8 cellular contexts compared by ENCODE assay signal in the genomic region with DNA sequence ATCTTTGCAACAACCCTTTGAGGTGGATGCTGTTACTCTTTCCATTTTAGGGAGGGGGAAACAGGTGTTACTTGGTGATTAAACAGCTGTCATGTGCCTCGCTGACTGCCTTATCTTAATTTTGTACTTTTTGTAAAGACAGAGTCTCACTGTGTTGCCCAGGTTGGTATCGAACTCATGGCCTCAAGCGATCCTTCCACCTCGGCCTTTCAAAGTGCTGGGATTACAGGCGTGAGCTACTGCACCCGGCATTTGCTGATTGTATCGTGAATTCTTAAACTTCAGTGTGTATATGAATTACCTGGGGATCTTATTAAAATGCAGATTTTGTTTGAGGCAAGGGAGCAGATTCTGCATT. TPM values are rescaled to one million over a fixed set of nuclear protein-coding genes. Genes with fewer than 3 reads are reported as not detected.
DNase-seq lines count a peak whose midpoint lies in the region; ATAC-seq, FAIRE-seq and TF ChIP-seq lines count a peak whose summit lies in the region.

No MANE protein-coding gene starts in this region.

- no peak for TF ChIP-seq POLR2A in right lobe of liver (IDR thresholded peaks at IDR 0.05)

- H3K79me2 ChIP-seq in astrocyte (ENCODE audit: insufficient read depth, low read length) = peaks cover 50% of the 10 kb centered on the region

- 3% methylated on average over 7 of the region's 7 CpGs for WGBS in right lobe of liver (ENCODE audit: insufficient coverage, low coverage, low lambda C conversion rate, missing lambda C conversion rate)
- 7% methylated on average over 7 of the region's 7 CpGs for WGBS in thymus

- H3K4me3 ChIP-seq in astrocyte (ENCODE audit: insufficient read depth, low read depth, low read length) (peak overlapping the region; percentile 92), right lobe of liver (peak overlapping the region; percentile 90 to 92 (median 91)), thymus (ENCODE audit: low read length) (peak overlapping the region; percentile 79)

- peaks cover 16% of the 10 kb centered on the region for H3K36me3 Mint-ChIP-seq in activated CD4-positive, alpha-beta T cell treated with anti-CD3 and anti-CD28 coated beads, Interleukin-2, amount 10 ng/mL, durations not matched to agents 24 days and 14 days (ENCODE audit: low read depth)
- H3K36me3 Mint-ChIP-seq in astrocyte (ENCODE audit: low read depth, unreplicated experiment) = peaks cover 3% of the 10 kb centered on the region

- no peak for DNase-seq in activated CD4-positive, alpha-beta T cell treated with anti-CD3 and anti-CD28 coated beads, Interleukin-2, amount 10 ng/mL, durations not matched to agents 24 days and 14 days
- no peak for DNase-seq in activated CD4-positive, alpha-beta T cell treated with anti-CD3 and anti-CD28 coated beads, Interleukin-2, amount 50 U/mL, for 4 hours
- DNase-seq in astrocyte (ENCODE audit: low read depth) (no peak), right lobe of liver (no peak), RCC 7860 (ENCODE audit: low spot score) (no peak), GDM1 (lab: John Stamatoyannopoulos, UW) (no peak)

- peak overlapping the region; percentile 98 for H3K4me3 Mint-ChIP-seq in activated CD4-positive, alpha-beta T cell treated with anti-CD3 and anti-CD28 coated beads, Interleukin-2, amount 10 ng/mL, durations not matched to agents 24 days and 14 days
- peak overlapping the region; percentile 97 for H3K4me3 Mint-ChIP-seq in astrocyte (ENCODE audit: unreplicated experiment)

- peak overlapping the region; percentile 91 for H3K4me2 ChIP-seq in astrocyte (ENCODE audit: low read length)

- no peaks in the 10 kb centered on the region for H3K27me3 ChIP-seq in astrocyte (ENCODE audit: insufficient read depth, low read length)
- no peaks in the 10 kb centered on the region for H3K27me3 ChIP-seq in right lobe of liver
- H3K27me3 ChIP-seq in thymus (ENCODE audit: control insufficient read depth, insufficient read depth) = peaks cover under 1% of the 10 kb centered on the region

- intact Hi-C loops in activated CD4-positive, alpha-beta T cell treated with anti-CD3 and anti-CD28 coated beads, Interleukin-2, amount 10 ng/mL, durations not matched to agents 24 days and 14 days (cut with micrococcal nuclease) = loop anchor here (2.0 to 5.0 kb wide), 5 partner anchors 30 to 202 kb away; partner anchors contain the start of genes CFAP251 and TMEM120B
- intact Hi-C loops in right lobe of liver (cut with DNase I) = loop anchor here in 1 of 2 donors (5.0 to 10.0 kb wide), 2 partner anchors 47 to 84 kb away; partner anchors contain the start of gene SETD1B

- no peaks in the 10 kb centered on the region for H3K27me3 Mint-ChIP-seq in activated CD4-positive, alpha-beta T cell treated with anti-CD3 and anti-CD28 coated beads, Interleukin-2, amount 10 ng/mL, durations not matched to agents 24 days and 14 days
- H3K27me3 Mint-ChIP-seq in astrocyte (ENCODE audit: low read depth, unreplicated experiment) = no peaks in the 10 kb centered on the region

- no peak for ATAC-seq in right lobe of liver
- ATAC-seq in HG02571 (IDR thresholded peaks at IDR 0.05; ENCODE audit: unreplicated experiment) = no peak

- H3K27ac ChIP-seq in astrocyte (ENCODE audit: low read depth, low read length) (peak overlapping the region; percentile 92), right lobe of liver (peak overlapping the region; percentile 91 to 95 (median 92)), thymus (ENCODE audit: low read depth) (peak overlapping the region; percentile 97)

- H3K9ac ChIP-seq in astrocyte (ENCODE audit: low read length) = peak overlapping the region; percentile 96

- H3K9me3 Mint-ChIP-seq in activated CD4-positive, alpha-beta T cell treated with anti-CD3 and anti-CD28 coated beads, Interleukin-2, amount 10 ng/mL, durations not matched to agents 24 days and 14 days = no peaks in the 10 kb centered on the region
- H3K9me3 Mint-ChIP-seq in astrocyte (ENCODE audit: unreplicated experiment) = no peaks in the 10 kb centered on the region

- H3K27ac Mint-ChIP-seq in activated CD4-positive, alpha-beta T cell treated with anti-CD3 and anti-CD28 coated beads, Interleukin-2, amount 10 ng/mL, durations not matched to agents 24 days and 14 days = peak overlapping the region; percentile 99
- peak overlapping the region; percentile 97 for H3K27ac Mint-ChIP-seq in astrocyte (ENCODE audit: unreplicated experiment)

- H2AFZ ChIP-seq in astrocyte (ENCODE audit: low read depth, low read length) = peak overlapping the region; percentile 80

- H3K4me1 Mint-ChIP-seq in activated CD4-positive, alpha-beta T cell treated with anti-CD3 and anti-CD28 coated beads, Interleukin-2, amount 10 ng/mL, durations not matched to agents 24 days and 14 days = peaks cover 39% of the 10 kb centered on the region
- H3K4me1 Mint-ChIP-seq in astrocyte (ENCODE audit: low read depth, unreplicated experiment) = peaks cover 14% of the 10 kb centered on the region

- H3K4me1 ChIP-seq in astrocyte (ENCODE audit: insufficient read depth, low read length) (peaks cover 14% of the 10 kb centered on the region), right lobe of liver (peaks cover 0 to 12% (median 4%) of the 10 kb centered on the region in 4 donors), thymus (ENCODE audit: control insufficient read depth, insufficient read depth, low read length) (peaks cover 27% of the 10 kb centered on the region)

- no peaks in the 10 kb centered on the region for H3K9me3 ChIP-seq in astrocyte (ENCODE audit: insufficient read depth, low read depth, low read length)
- no peaks in the 10 kb centered on the region for H3K9me3 ChIP-seq in right lobe of liver
- H3K9me3 ChIP-seq in thymus (ENCODE audit: control insufficient read depth) = no peaks in the 10 kb centered on the region

- peaks cover 29% of the 10 kb centered on the region for H4K20me1 ChIP-seq in astrocyte (ENCODE audit: insufficient read depth, low read length)

- TF ChIP-seq CTCF in astrocyte (IDR thresholded peaks at IDR 0.05; ENCODE audit: insufficient read depth, low read depth, low read length) (no peak), right lobe of liver (IDR thresholded peaks at IDR 0.05) (no peak)

- no peak for FAIRE-seq in astrocyte (lab: Jason Lieb, UNC)
- FAIRE-seq in RCC 7860 (lab: Jason Lieb, UNC) = no peak

- H3K36me3 ChIP-seq in astrocyte (ENCODE audit: insufficient read depth, low read length) (no peaks in the 10 kb centered on the region), right lobe of liver (peaks cover 0 to 2% (median 0%) of the 10 kb centered on the region in 4 donors), thymus (ENCODE audit: control insufficient read depth, insufficient read depth) (no peaks in the 10 kb centered on the region)

RNA-seq across cellular contexts. Expression of gene PSMD9, which starts 0.7 kb away (rescaled TPM):
- 63.8 and 69.9 TPM in 2 replicates for total RNA-seq in activated CD4-positive, alpha-beta T cell treated with anti-CD3 and anti-CD28 coated beads, Interleukin-2, amount 10 ng/mL, durations not matched to agents 24 days and 14 days
- total RNA-seq in astrocyte = 59.0 and 63.4 TPM in 2 replicates
- total RNA-seq in right lobe of liver = 10 to 100 TPM; 20.0 to 56.4 (median 28.4) TPM
- polyA plus RNA-seq in thymus = 51.6 TPM

RNA-seq across cellular contexts. Expression of gene CFAP251, which starts 29.1 kb away (rescaled TPM):
- 0.85 and 1.1 TPM in 2 replicates for total RNA-seq in activated CD4-positive, alpha-beta T cell treated with anti-CD3 and anti-CD28 coated beads, Interleukin-2, amount 10 ng/mL, durations not matched to agents 24 days and 14 days
- total RNA-seq in astrocyte (4.6 and 4.7 TPM in 2 replicates), right lobe of liver (1 to 10 TPM; 1.0 to 6.2 (median 2.4) TPM)
- polyA plus RNA-seq in thymus = 2.0 TPM

RNA-seq across cellular contexts. Expression of gene HPD, which starts 30.6 kb away (rescaled TPM):
- not detected in 2 replicates for total RNA-seq in activated CD4-positive, alpha-beta T cell treated with anti-CD3 and anti-CD28 coated beads, Interleukin-2, amount 10 ng/mL, durations not matched to agents 24 days and 14 days
- total RNA-seq in astrocyte = not detected in 2 replicates
- total RNA-seq in right lobe of liver = 1,000 to 10,000 TPM in 4 of 6 experiments, 100 to 1,000 TPM in 2; 649 to 1,803 (median 1,080) TPM
- polyA plus RNA-seq in thymus = 0.87 TPM

Comparison
In these comparisons a context has a peak if more than half of its experiments do, and no peak if none do; other contexts are left out.
1. RNA of gene HPD, which starts 30.6 kb away (total RNA-seq): 649 to 1,803 TPM in right lobe of liver; not detected in activated CD4-positive, alpha-beta T cell treated with anti-CD3 and anti-CD28 coated beads, Interleukin-2, amount 10 ng/mL, durations not matched to agents 24 days and 14 days and not detected in astrocyte; every median in the first group is over 100 times any median in the second.
2. Peak in every context shown above with its lines, with median percentiles within 50 percentile points of each other: H3K27ac ChIP-seq and H3K4me3 ChIP-seq.